19 cellular contexts compared by ENCODE assay signal in the genomic region with DNA sequence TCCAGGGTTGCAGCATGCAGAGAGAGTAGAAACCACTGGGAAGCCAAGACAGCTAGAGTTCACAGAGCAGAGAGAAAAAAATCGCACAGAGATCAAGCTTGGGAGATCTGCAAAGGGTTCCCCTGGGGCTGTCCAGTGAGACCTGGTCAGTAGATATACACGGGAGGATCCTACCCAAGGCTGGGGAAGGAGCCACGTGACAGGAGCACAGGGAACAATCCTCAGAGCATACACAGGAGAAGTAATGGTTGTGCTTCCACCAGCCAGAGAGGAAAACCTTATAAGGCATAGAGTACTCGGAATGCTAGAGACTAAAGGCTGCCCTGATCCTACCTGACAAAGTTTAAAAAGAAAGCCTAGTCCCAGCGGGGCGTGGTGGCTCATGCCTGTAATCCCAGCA. TPM values are rescaled to one million over a fixed set of nuclear protein-coding genes. Genes with fewer than 3 reads are reported as not detected.
DNase-seq lines count a peak whose midpoint lies in the region; ATAC-seq lines count a peak whose summit lies in the region.
"Had no signal": no experiment of that assay in that cellular context is flagged by ENCODE, and none has a peak within 500 bp of the region (broad histone marks: within the 10 kb centered on the region; RNA-seq: fewer than 3 reads in every experiment).

No MANE protein-coding gene starts in this region.

- H3K36me3 Mint-ChIP-seq in naive thymus-derived CD8-positive, alpha-beta T cell, result no peaks in the 10 kb centered on the region
- H3K36me3 Mint-ChIP-seq: CD8-positive, alpha-beta T cell had no signal

- H3K36me3 ChIP-seq in iPS-20b (ENCODE audit: insufficient read depth, low read depth, low read length), result no peaks in the 10 kb centered on the region
- H3K36me3 ChIP-seq: BLaER1 treated with 17β-estradiol and CSF1 and Interleukin-3, amounts not matched to agents 10 nM and 100 nM had no signal

- H3K27me3 Mint-ChIP-seq in naive thymus-derived CD8-positive, alpha-beta T cell, result peaks cover 7 to 16% (median 12%) of the 10 kb centered on the region in 5 donors

- H3K4me3 Mint-ChIP-seq in naive thymus-derived CD8-positive, alpha-beta T cell, result no peak overlapping the region
- H3K4me3 Mint-ChIP-seq: B cell; CD8-positive, alpha-beta T cell; GM23338; HFFc6 had no signal

- H3K4me3 ChIP-seq in iPS-20b (ENCODE audit: low read length), result no peak overlapping the region
- H3K4me3 ChIP-seq: BLaER1 treated with 17β-estradiol and CSF1 and Interleukin-3, amounts not matched to agents 10 nM and 100 nM; GM12878; GM23338 had no signal

- ATAC-seq in naive thymus-derived CD8-positive, alpha-beta T cell, result no peak
- ATAC-seq: CD8-positive, alpha-beta T cell; GM12878; GM23338; HCT116 had no signal

- H3K9ac ChIP-seq in iPS-20b (ENCODE audit: low read depth, low read length), result 0 out of 2 replicates have a peak overlapping the region, but pooled peaks have one; percentile 4
- H3K9ac ChIP-seq: BLaER1 treated with 17β-estradiol and CSF1 and Interleukin-3, amounts not matched to agents 10 nM and 100 nM had no signal

- H3K27ac ChIP-seq in caudate nucleus (ENCODE audit: low read depth, low read length) (peak overlapping the region; percentile 58), iPS-20b (ENCODE audit: low read length) (no peak overlapping the region)
- H3K27ac ChIP-seq: BLaER1 treated with 17β-estradiol and CSF1 and Interleukin-3, amounts not matched to agents 10 nM and 100 nM; HL-60 had no signal

- H3K27me3 ChIP-seq in iPS-20b (ENCODE audit: insufficient read depth, low read length), result no peaks in the 10 kb centered on the region
- H3K27me3 ChIP-seq: BLaER1 treated with 17β-estradiol and CSF1 and Interleukin-3, amounts not matched to agents 10 nM and 100 nM had no signal

- peaks cover 0 to 2% (median 0%) of the 10 kb centered on the region in 9 donors for H3K9me3 Mint-ChIP-seq in naive thymus-derived CD8-positive, alpha-beta T cell
- H3K9me3 Mint-ChIP-seq: CD8-positive, alpha-beta T cell; HFFc6 had no signal

- DNase-seq in ELF-1 (ENCODE audit: low read depth, low spot score) (peak; percentile 25), NCI-H146 treated with DMSO at 0.1 percent for 48 hours (lab: John Stamatoyannopoulos, UW; ENCODE audit: unreplicated experiment) (peak; percentile 19), caudate nucleus (lab: John Stamatoyannopoulos, UW) (peak in 9 of 61 donors; percentile 6 to 45 (median 11)), globus pallidus (ENCODE audit: low spot score) (no peak)
- no peak for DNase-seq in naive thymus-derived CD8-positive, alpha-beta T cell
- DNase-seq in activated CD8-positive, alpha-beta memory T cell treated with anti-CD3 and anti-CD28 coated beads for 24 hours, result no peak
- DNase-seq: Calu3; CD8-positive, alpha-beta T cell; DMS79 treated with DMSO at 0.1 percent for 48 hours; H7; HFFc6; IMR-90 had no signal

- H3K4me1 Mint-ChIP-seq in naive thymus-derived CD8-positive, alpha-beta T cell, result peaks cover 2 to 14% (median 11%) of the 10 kb centered on the region in 4 donors

- H3K9me3 ChIP-seq in iPS-20b (ENCODE audit: insufficient read depth, low read depth, low read length), result no peaks in the 10 kb centered on the region
- H3K9me3 ChIP-seq: BLaER1 treated with 17β-estradiol and CSF1 and Interleukin-3, amounts not matched to agents 10 nM and 100 nM had no signal

- H3K27ac Mint-ChIP-seq in naive thymus-derived CD8-positive, alpha-beta T cell, result no peak overlapping the region
- H3K27ac Mint-ChIP-seq: B cell; CD8-positive, alpha-beta T cell; GM23338; HFFc6 had no signal

- no peaks in the 10 kb centered on the region for H3K4me1 ChIP-seq in iPS-20b (ENCODE audit: insufficient read depth, low read length)

- POLR2A ChIA-PET in naive thymus-derived CD8-positive, alpha-beta T cell (lab: Charles Lee), result no interaction called here

RNA-seq across cellular contexts. Expression of a gene that starts 53.9 kb away (rescaled TPM):
- 10 to 100 TPM; 34.2 to 34.5 TPM for total RNA-seq in naive thymus-derived CD8-positive, alpha-beta T cell
- polyA plus RNA-seq in naive thymus-derived CD8-positive, alpha-beta T cell, result 10 to 100 TPM; 16.8 to 18.4 (median 16.8) TPM

RNA-seq across cellular contexts. Expression of a gene that starts 54.0 kb away (rescaled TPM):
- total RNA-seq in naive thymus-derived CD8-positive, alpha-beta T cell, result 10 to 100 TPM; 63.3 to 68.3 TPM
- polyA plus RNA-seq in naive thymus-derived CD8-positive, alpha-beta T cell, result 100 to 1,000 TPM; 328 to 439 (median 390) TPM

Comparison
In these comparisons a context has a peak if more than half of its experiments do, and no peak if none do; other contexts are left out.
1. DNase-seq: peak in ELF-1 (single experiment) and NCI-H146 treated with DMSO at 0.1 percent for 48 hours (single experiment); none in naive thymus-derived CD8-positive, alpha-beta T cell (0 of 10), globus pallidus (single experiment) and activated CD8-positive, alpha-beta memory T cell treated with anti-CD3 and anti-CD28 coated beads for 24 hours (single experiment).